Comparison of ENCODE assay signal across 14 cellular contexts in genomic region chr13:22800726-22801401, GRCh38.
A peak's percentile ranks its signal among the peaks of the same experiment; 100 is the strongest.
DNase-seq lines count a peak whose midpoint lies in the region; ATAC-seq and TF ChIP-seq lines count a peak whose summit lies in the region.
"Had no signal": no experiment of that assay in that cellular context is flagged by ENCODE, and none has a peak within 500 bp of the region (broad histone marks: within the 10 kb centered on the region; RNA-seq: fewer than 3 reads in every experiment).

No MANE protein-coding gene starts in this region.

- H3K27me3 Mint-ChIP-seq in CD4-positive, alpha-beta T cell, result peaks cover 35% of the 10 kb centered on the region
- H3K27me3 Mint-ChIP-seq: activated B cell treated with CpG ODN at 0.5 μM for 24 hours had no signal

- DNase-seq in MV-4-11 (lab: John Stamatoyannopoulos, UW), result peak; percentile 97
- DNase-seq in cardiac fibroblast (ENCODE audit: low read depth in 2 of 2), result peak; percentile 6 to 10
- DNase-seq in left lobe of liver (ENCODE audit: low spot score), result no peak
- DNase-seq in testis, result peak; percentile 38
- DNase-seq in activated CD4-positive, alpha-beta T cell treated with anti-CD3 and anti-CD28 coated beads, Interleukin-2, amount 50 U/mL, for 1 hour, result no peak
- DNase-seq in DMS114 treated with DMSO at 0.1 percent for 48 hours (lab: John Stamatoyannopoulos, UW; ENCODE audit: unreplicated experiment), result no peak
- DNase-seq in CD4-positive, alpha-beta T cell, result no peak
- DNase-seq in occipital lobe (lab: John Stamatoyannopoulos, UW), result no peak
- DNase-seq: activated B cell treated with CpG ODN at 0.5 μM for 24 hours; DMS153; NCI-H2029 treated with DMSO at 0.1 percent for 48 hours; RPMI8226; stimulated activated CD4-positive, alpha-beta T cell treated with anti-CD3 and anti-CD28 coated beads, Interleukin-2, amount 100 ng/mL, for 24 hours; stimulated activated naive CD8-positive, alpha-beta T cell treated with anti-CD3 and anti-CD28 coated beads, Interleukin-15, Interleukin-2, amounts not matched to agents 100 U/mL and 50 U/mL, for 24 hours had no signal

- no peak overlapping the region for H3K27ac ChIP-seq in testis
- no peak overlapping the region for H3K27ac ChIP-seq in CD4-positive, alpha-beta T cell (ENCODE audit: low read depth, low read length)

- H3K27me3 ChIP-seq in testis, result no peaks in the 10 kb centered on the region
- H3K27me3 ChIP-seq in CD4-positive, alpha-beta T cell (ENCODE audit: control insufficient read depth, insufficient read depth, low read length), result no peaks in the 10 kb centered on the region

- intact Hi-C loops in testis (cut with DNase I; ENCODE audit: low total_unique reads), result no loop called here
- intact Hi-C loops in CD4-positive, alpha-beta T cell (cut with DNase I, micrococcal nuclease), result no loop called here

- H3K4me1 ChIP-seq in testis, result no peaks in the 10 kb centered on the region

- H3K4me3 ChIP-seq in cardiac fibroblast (replicated peaks in 1 of 2; ENCODE audit: low read depth in 2 of 2, low read length in 2 of 2) (no peak overlapping the region), testis (no peak overlapping the region)

- no peak for TF ChIP-seq CTCF in cardiac fibroblast (IDR thresholded peaks at IDR 0.05; ENCODE audit: low read depth, low read length)
- no peak for TF ChIP-seq CTCF in testis (IDR thresholded peaks at IDR 0.05)
- no peak for TF ChIP-seq CTCF in CD4-positive, alpha-beta T cell (IDR thresholded peaks at IDR 0.05)

- H3K9me3 ChIP-seq in testis, result no peaks in the 10 kb centered on the region
- no peaks in the 10 kb centered on the region for H3K9me3 ChIP-seq in CD4-positive, alpha-beta T cell (ENCODE audit: control insufficient read depth, low read length)

- WGBS in testis, 2 donors, result 64 to 72% methylated on average over 4 to 5 of the region's 5 CpGs

- H3K36me3 Mint-ChIP-seq in CD4-positive, alpha-beta T cell (ENCODE audit: low read depth), result no peaks in the 10 kb centered on the region

- peak; percentile 30 for ATAC-seq in left lobe of liver
- ATAC-seq in CD4-positive, alpha-beta T cell (ENCODE audit: poor library complexity), result no peak
- ATAC-seq: stimulated activated naive CD8-positive, alpha-beta T cell treated with anti-CD3 and anti-CD28 coated beads, Interleukin-15, Interleukin-2, amounts not matched to agents 100 U/mL and 50 U/mL, for 24 hours had no signal

- no peak overlapping the region for H3K27ac Mint-ChIP-seq in CD4-positive, alpha-beta T cell
- H3K27ac Mint-ChIP-seq: activated B cell treated with CpG ODN at 0.5 μM for 24 hours had no signal

- POLR2A ChIA-PET in CD4-positive, alpha-beta T cell (lab: Charles Lee), result interaction anchor here (0.6 kb wide), 1 partner anchor 1198 kb away, joined by 3 read pairs; no protein-coding TSS in a partner anchor

- H3K4me3 Mint-ChIP-seq in CD4-positive, alpha-beta T cell, result no peak overlapping the region
- H3K4me3 Mint-ChIP-seq: activated B cell treated with CpG ODN at 0.5 μM for 24 hours had no signal

- H3K9me3 Mint-ChIP-seq in CD4-positive, alpha-beta T cell, result no peaks in the 10 kb centered on the region
- H3K9me3 Mint-ChIP-seq: activated B cell treated with CpG ODN at 0.5 μM for 24 hours had no signal

- H3K4me1 Mint-ChIP-seq in CD4-positive, alpha-beta T cell (ENCODE audit: low read depth), result no peaks in the 10 kb centered on the region
- H3K4me1 Mint-ChIP-seq: activated B cell treated with CpG ODN at 0.5 μM for 24 hours had no signal

- H3K36me3 ChIP-seq in testis (ENCODE audit: low read depth, missing control alignments), result no peaks in the 10 kb centered on the region

- TF ChIP-seq POLR2A in testis (IDR thresholded peaks at IDR 0.05), result no peak

- CTCF ChIA-PET in CD4-positive, alpha-beta T cell (lab: Charles Lee), result no interaction called here

Comparison
In these comparisons a context has a peak if more than half of its experiments do, and no peak if none do; other contexts are left out.
1. DNase-seq: peak in MV-4-11 (single experiment), cardiac fibroblast (2 of 2) and testis (single experiment); none in left lobe of liver (single experiment), activated CD4-positive, alpha-beta T cell treated with anti-CD3 and anti-CD28 coated beads, Interleukin-2, amount 50 U/mL, for 1 hour (single experiment), DMS114 treated with DMSO at 0.1 percent for 48 hours (single experiment), CD4-positive, alpha-beta T cell (0 of 10) and occipital lobe (single experiment).